ENCODE assay signal across 1 cellular context in the genomic region with DNA sequence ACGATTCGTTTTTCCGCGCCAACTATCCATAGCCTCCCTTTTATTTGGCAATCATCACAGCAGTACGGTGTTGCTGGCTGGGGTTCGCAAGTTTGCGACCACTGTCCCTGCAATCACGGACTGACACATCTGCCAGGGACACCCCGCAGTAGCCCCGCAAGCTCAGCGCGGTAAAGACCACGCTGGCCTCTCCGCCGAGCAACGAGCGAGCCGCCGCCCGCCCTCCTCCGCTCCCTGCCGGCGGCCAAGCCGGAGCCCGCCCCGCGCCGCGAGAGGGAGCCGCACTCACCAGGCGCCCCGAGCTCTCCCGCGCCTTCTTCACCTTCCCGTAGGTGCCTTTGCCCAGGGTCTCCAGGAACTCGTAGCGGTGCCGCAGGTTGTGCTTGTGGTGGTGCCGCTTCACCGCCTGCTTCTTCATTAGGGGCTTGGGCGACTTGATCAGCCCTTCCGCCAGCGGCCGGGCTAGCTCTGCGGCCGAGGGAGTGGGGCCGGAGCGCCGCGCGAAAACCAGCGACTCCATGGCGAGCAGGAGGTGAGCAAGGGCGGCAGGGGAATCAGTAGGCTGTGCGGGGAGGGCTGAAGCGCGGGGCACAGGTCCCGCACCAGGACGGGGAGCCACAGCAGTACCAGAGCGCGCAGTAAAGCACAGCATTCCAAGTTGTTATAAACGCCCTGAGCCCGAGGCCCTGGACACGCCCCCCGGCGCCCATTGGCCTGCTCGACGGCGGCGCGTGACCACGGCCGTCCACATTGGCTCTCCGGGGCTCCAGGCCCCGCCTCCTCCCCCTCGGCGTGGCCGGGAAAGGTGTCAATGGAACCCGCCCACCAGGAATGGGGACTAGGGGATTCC.
TF ChIP-seq lines count a peak whose summit lies in the region.

A gene (minus strand): TSS at position 637 of the 850 bp plus-strand sequence. CDS start 117 bp downstream, at position 520.

TF ChIP-seq in HepG2, 621 proteins besides CTCF, POLR2A, EP300 and RAD21 (continued from another document and continues in another):
- TF ChIP-seq, protein P1, sequence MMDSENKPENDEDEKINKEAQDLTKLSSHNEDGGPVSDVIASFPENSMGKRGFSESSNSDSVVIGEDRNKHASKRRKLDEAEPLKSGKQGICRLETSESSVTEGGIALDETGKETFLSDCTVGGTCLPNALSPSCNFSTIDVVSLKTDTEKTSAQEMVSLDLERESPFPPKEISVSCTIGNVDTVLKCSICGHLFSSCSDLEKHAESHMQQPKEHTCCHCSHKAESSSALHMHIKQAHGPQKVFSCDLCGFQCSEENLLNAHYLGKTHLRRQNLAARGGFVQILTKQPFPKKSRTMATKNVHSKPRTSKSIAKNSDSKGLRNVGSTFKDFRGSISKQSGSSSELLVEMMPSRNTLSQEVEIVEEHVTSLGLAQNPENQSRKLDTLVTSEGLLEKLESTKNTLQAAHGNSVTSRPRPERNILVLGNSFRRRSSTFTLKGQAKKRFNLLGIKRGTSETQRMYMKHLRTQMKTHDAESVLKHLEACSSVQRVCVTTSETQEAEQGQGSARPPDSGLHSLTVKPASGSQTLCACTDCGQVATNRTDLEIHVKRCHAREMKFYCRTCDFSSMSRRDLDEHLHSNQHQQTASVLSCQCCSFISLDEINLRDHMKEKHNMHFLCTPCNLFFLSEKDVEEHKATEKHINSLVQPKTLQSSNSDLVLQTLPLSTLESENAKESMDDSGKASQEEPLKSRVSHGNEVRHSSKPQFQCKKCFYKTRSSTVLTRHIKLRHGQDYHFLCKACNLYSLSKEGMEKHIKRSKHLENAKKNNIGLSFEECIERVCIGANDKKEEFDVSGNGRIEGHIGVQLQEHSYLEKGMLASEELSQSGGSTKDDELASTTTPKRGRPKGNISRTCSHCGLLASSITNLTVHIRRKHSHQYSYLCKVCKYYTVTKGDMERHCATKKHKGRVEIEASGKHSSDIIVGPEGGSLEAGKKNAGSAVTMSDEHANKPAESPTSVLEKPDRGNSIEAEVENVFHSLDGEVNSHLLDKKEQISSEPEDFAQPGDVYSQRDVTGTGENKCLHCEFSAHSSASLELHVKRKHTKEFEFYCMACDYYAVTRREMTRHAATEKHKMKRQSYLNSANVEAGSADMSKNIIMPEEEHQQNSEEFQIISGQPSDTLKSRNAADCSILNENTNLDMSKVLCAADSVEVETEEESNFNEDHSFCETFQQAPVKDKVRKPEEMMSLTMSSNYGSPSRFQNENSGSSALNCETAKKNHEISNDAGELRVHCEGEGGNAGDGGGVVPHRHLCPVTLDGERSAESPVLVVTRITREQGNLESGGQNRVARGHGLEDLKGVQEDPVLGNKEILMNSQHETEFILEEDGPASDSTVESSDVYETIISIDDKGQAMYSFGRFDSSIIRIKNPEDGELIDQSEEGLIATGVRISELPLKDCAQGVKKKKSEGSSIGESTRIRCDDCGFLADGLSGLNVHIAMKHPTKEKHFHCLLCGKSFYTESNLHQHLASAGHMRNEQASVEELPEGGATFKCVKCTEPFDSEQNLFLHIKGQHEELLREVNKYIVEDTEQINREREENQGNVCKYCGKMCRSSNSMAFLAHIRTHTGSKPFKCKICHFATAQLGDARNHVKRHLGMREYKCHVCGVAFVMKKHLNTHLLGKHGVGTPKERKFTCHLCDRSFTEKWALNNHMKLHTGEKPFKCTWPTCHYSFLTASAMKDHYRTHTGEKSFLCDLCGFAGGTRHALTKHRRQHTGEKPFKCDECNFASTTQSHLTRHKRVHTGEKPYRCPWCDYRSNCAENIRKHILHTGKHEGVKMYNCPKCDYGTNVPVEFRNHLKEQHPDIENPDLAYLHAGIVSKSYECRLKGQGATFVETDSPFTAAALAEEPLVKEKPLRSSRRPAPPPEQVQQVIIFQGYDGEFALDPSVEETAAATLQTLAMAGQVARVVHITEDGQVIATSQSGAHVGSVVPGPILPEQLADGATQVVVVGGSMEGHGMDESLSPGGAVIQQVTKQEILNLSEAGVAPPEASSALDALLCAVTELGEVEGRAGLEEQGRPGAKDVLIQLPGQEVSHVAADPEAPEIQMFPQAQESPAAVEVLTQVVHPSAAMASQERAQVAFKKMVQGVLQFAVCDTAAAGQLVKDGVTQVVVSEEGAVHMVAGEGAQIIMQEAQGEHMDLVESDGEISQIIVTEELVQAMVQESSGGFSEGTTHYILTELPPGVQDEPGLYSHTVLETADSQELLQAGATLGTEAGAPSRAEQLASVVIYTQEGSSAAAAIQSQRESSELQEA (CRISPR knock-in tag; IDR thresholded peaks at IDR 0.05; ENCODE audit: not compliant biosample characterization), result peak; percentile 55
- TF ChIP-seq YEATS2 (CRISPR knock-in tag; IDR thresholded peaks at IDR 0.05; ENCODE audit: borderline replicate concordance), result peak; percentile 24; the same call in 1 of the 2 replicates
- TF ChIP-seq REL (CRISPR knock-in tag; conservative IDR thresholded peaks at IDR 0.05), result no peak
- no peak for TF ChIP-seq ZNF660 (CRISPR knock-in tag; IDR thresholded peaks at IDR 0.05; ENCODE audit: borderline replicate concordance, low read depth)
- TF ChIP-seq, protein P2, sequence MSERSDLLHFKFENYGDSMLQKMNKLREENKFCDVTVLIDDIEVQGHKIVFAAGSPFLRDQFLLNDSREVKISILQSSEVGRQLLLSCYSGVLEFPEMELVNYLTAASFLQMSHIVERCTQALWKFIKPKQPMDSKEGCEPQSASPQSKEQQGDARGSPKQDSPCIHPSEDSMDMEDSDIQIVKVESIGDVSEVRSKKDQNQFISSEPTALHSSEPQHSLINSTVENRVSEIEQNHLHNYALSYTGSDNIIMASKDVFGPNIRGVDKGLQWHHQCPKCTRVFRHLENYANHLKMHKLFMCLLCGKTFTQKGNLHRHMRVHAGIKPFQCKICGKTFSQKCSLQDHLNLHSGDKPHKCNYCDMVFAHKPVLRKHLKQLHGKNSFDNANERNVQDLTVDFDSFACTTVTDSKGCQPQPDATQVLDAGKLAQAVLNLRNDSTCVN (CRISPR knock-in tag; IDR thresholded peaks at IDR 0.05; ENCODE audit: borderline replicate concordance), result no peak
- 0 out of 2 replicates have a peak, but pooled peaks have one; percentile 37 for TF ChIP-seq ZNF747 (CRISPR knock-in tag; IDR thresholded peaks at IDR 0.05; ENCODE audit: borderline replicate concordance)
- TF ChIP-seq ZNF260 (CRISPR knock-in tag; IDR thresholded peaks at IDR 0.05; ENCODE audit: borderline replicate concordance, low read depth), result no peak
- TF ChIP-seq HNRNPUL1 (IDR thresholded peaks at IDR 0.05; ENCODE audit: low read depth, low read length), result no peak
- no peak for TF ChIP-seq ZNF24 (IDR thresholded peaks at IDR 0.05)
- TF ChIP-seq, protein P3, sequence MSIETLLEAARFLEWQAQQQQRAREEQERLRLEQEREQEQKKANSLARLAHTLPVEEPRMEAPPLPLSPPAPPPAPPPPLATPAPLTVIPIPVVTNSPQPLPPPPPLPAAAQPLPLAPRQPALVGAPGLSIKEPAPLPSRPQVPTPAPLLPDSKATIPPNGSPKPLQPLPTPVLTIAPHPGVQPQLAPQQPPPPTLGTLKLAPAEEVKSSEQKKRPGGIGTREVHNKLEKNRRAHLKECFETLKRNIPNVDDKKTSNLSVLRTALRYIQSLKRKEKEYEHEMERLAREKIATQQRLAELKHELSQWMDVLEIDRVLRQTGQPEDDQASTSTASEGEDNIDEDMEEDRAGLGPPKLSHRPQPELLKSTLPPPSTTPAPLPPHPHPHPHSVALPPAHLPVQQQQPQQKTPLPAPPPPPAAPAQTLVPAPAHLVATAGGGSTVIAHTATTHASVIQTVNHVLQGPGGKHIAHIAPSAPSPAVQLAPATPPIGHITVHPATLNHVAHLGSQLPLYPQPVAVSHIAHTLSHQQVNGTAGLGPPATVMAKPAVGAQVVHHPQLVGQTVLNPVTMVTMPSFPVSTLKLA (IDR thresholded peaks at IDR 0.05), result no peak
- TF ChIP-seq ZNF607 (CRISPR knock-in tag; IDR thresholded peaks at IDR 0.05; ENCODE audit: borderline replicate concordance), result no peak
- TF ChIP-seq ZNF780A (CRISPR knock-in tag; IDR thresholded peaks at IDR 0.05), result no peak
- TF ChIP-seq, protein P4, sequence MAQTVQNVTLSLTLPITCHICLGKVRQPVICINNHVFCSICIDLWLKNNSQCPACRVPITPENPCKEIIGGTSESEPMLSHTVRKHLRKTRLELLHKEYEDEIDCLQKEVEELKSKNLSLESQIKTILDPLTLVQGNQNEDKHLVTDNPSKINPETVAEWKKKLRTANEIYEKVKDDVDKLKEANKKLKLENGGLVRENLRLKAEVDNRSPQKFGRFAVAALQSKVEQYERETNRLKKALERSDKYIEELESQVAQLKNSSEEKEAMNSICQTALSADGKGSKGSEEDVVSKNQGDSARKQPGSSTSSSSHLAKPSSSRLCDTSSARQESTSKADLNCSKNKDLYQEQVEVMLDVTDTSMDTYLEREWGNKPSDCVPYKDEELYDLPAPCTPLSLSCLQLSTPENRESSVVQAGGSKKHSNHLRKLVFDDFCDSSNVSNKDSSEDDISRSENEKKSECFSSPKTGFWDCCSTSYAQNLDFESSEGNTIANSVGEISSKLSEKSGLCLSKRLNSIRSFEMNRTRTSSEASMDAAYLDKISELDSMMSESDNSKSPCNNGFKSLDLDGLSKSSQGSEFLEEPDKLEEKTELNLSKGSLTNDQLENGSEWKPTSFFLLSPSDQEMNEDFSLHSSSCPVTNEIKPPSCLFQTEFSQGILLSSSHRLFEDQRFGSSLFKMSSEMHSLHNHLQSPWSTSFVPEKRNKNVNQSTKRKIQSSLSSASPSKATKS (CRISPR knock-in tag; IDR thresholded peaks at IDR 0.05), result no peak
- TF ChIP-seq, protein P5, sequence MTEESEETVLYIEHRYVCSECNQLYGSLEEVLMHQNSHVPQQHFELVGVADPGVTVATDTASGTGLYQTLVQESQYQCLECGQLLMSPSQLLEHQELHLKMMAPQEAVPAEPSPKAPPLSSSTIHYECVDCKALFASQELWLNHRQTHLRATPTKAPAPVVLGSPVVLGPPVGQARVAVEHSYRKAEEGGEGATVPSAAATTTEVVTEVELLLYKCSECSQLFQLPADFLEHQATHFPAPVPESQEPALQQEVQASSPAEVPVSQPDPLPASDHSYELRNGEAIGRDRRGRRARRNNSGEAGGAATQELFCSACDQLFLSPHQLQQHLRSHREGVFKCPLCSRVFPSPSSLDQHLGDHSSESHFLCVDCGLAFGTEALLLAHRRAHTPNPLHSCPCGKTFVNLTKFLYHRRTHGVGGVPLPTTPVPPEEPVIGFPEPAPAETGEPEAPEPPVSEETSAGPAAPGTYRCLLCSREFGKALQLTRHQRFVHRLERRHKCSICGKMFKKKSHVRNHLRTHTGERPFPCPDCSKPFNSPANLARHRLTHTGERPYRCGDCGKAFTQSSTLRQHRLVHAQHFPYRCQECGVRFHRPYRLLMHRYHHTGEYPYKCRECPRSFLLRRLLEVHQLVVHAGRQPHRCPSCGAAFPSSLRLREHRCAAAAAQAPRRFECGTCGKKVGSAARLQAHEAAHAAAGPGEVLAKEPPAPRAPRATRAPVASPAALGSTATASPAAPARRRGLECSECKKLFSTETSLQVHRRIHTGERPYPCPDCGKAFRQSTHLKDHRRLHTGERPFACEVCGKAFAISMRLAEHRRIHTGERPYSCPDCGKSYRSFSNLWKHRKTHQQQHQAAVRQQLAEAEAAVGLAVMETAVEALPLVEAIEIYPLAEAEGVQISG (CRISPR knock-in tag; IDR thresholded peaks at IDR 0.05), result peak; percentile 25; the same call in 1 of the 2 replicates
- no peak for TF ChIP-seq ZNF264 (CRISPR knock-in tag; IDR thresholded peaks at IDR 0.05)
- TF ChIP-seq ZNF616 (CRISPR knock-in tag; IDR thresholded peaks at IDR 0.05; ENCODE audit: low read depth), result no peak
- TF ChIP-seq EZH2 (conservative IDR thresholded peaks at IDR 0.05; ENCODE audit: low read depth, low read length), result no peak
- TF ChIP-seq, protein P6, sequence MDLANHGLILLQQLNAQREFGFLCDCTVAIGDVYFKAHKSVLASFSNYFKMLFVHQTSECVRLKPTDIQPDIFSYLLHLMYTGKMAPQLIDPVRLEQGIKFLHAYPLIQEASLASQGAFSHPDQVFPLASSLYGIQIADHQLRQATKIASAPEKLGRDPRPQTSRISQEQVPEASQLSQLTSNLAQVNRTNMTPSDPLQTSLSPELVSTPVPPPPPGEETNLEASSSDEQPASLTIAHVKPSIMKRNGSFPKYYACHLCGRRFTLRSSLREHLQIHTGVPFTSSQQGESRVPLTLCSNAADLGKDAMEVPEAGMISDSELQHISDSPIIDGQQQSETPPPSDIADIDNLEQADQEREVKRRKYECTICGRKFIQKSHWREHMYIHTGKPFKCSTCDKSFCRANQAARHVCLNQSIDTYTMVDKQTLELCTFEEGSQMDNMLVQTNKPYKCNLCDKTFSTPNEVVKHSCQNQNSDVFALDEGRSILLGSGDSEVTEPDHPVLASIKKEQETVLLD (CRISPR knock-in tag; IDR thresholded peaks at IDR 0.05; ENCODE audit: low read depth), result no peak
- TF ChIP-seq STAT5B (CRISPR knock-in tag; IDR thresholded peaks at IDR 0.05), result no peak
- TF ChIP-seq FOXA1 (IDR thresholded peaks at IDR 0.05), result no peak
- peak; percentile 7; the same call in 1 of the 2 replicates for TF ChIP-seq FOXA1 (CRISPR knock-in tag; IDR thresholded peaks at IDR 0.05)
- no peak for TF ChIP-seq ZNF569 (CRISPR knock-in tag; IDR thresholded peaks at IDR 0.05; ENCODE audit: borderline replicate concordance)
- no peak for TF ChIP-seq HES4 (CRISPR knock-in tag; IDR thresholded peaks at IDR 0.05; ENCODE audit: borderline replicate concordance)
- TF ChIP-seq JARID2 (CRISPR knock-in tag; IDR thresholded peaks at IDR 0.05; ENCODE audit: insufficient replicate concordance), result no peak
- TF ChIP-seq ISX (CRISPR knock-in tag; conservative IDR thresholded peaks at IDR 0.05), result no peak
- no peak for TF ChIP-seq ZNF124 (CRISPR knock-in tag; IDR thresholded peaks at IDR 0.05)
- TF ChIP-seq, protein P7, sequence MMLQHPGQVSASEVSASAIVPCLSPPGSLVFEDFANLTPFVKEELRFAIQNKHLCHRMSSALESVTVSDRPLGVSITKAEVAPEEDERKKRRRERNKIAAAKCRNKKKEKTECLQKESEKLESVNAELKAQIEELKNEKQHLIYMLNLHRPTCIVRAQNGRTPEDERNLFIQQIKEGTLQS (CRISPR knock-in tag; IDR thresholded peaks at IDR 0.05), result peak; percentile 4; the same call in 1 of the 2 replicates
- no peak for TF ChIP-seq SMARCE1 (IDR thresholded peaks at IDR 0.05; ENCODE audit: borderline replicate concordance)
